ENCODE assay signal across 34 cellular contexts in genomic region chr20:52536040-52536439, GRCh38.
"Had no signal": no experiment of that assay in that cellular context is flagged by ENCODE, and none has a peak within 500 bp of the region (broad histone marks: within the 10 kb centered on the region; RNA-seq: fewer than 3 reads in every experiment).

No MANE protein-coding gene starts in this region.

- FAIRE-seq: astrocyte, bronchial epithelial cell had no signal

- H3K4me3 ChIP-seq: adrenal gland, ascending aorta, body of pancreas, breast epithelium, cardiac muscle cell had no signal

- DNase-seq: activated effector memory CD4-positive, alpha-beta T cell treated with anti-CD3 and anti-CD28 coated beads, Interleukin-2, amount 50 U/mL, for 16 hours; activated effector memory CD4-positive, alpha-beta T cell treated with Interleukin-2 at 50 U/mL for 16 hours; activated gamma-delta T cell; activated gamma-delta T cell treated with Interleukin-2 at 50 U/mL for 16 hours; activated naive CD4-positive, alpha-beta T cell; activated naive CD4-positive, alpha-beta T cell treated with anti-CD3 and anti-CD28 coated beads for 36 hours; activated naive CD4-positive, alpha-beta T cell treated with anti-CD3 and anti-CD28 coated beads, Interleukin-2, amount 10 ng/mL, durations not matched to agents 7 days and 5 days; activated naive CD4-positive, alpha-beta T cell treated with anti-CD3 and anti-CD28 coated beads, Interleukin-2, amount 50 U/mL, for 16 hours; activated naive CD4-positive, alpha-beta T cell treated with Interleukin-2 at 50 U/mL for 16 hours; activated naive CD8-positive, alpha-beta T cell treated with anti-CD3 and anti-CD28 coated beads for 36 hours; activated naive CD8-positive, alpha-beta T cell treated with anti-CD3 and anti-CD28 coated beads, Interleukin-2, amount 10 ng/mL, durations not matched to agents 7 days and 5 days; activated naive CD8-positive, alpha-beta T cell treated with anti-CD3 and anti-CD28 coated beads, Interleukin-2, amount 50 U/mL, for 24 hours; activated T-cell treated with anti-CD3 and anti-CD28 coated beads, Interleukin-2, amount 50 U/mL, for 1 hour; activated T-cell treated with anti-CD3 and anti-CD28 coated beads, Interleukin-2, amount 50 U/mL, for 24 hours; activated T-cell treated with anti-CD3 and anti-CD28 coated beads, Interleukin-2, amount 50 U/mL, for 4 hours; activated T-cell treated with anti-CD3 and anti-CD28 coated beads, Interleukin-2, amount 50 U/mL, for 48 hours; activated T-cell treated with anti-CD3 and anti-CD28 coated beads, Interleukin-2, amount 50 U/mL, for 72 hours; adrenal gland; amniotic stem cell; amygdala; anterior cingulate cortex; aorta; body of pancreas; brain microvascular endothelial cell; caudate nucleus; central memory CD4-positive, alpha-beta T cell; cerebellar nuclear complex had no signal

- H3K4me1 ChIP-seq: adrenal gland, ascending aorta, body of pancreas, breast epithelium had no signal

- H3K9me3 ChIP-seq: adrenal gland, ascending aorta, body of pancreas, breast epithelium had no signal

- H3K27me3 ChIP-seq: adrenal gland, ascending aorta, body of pancreas, brain microvascular endothelial cell, breast epithelium, cardiac muscle cell had no signal

- H3K27ac ChIP-seq: adrenal gland, ascending aorta, body of pancreas, brain microvascular endothelial cell, breast epithelium, cardiac muscle cell had no signal

- H3K36me3 ChIP-seq: adrenal gland, ascending aorta, brain microvascular endothelial cell, breast epithelium, cardiac muscle cell had no signal

- ATAC-seq: activated naive CD4-positive, alpha-beta T cell treated with anti-CD3 and anti-CD28 coated beads, Interleukin-2, amount 50 U/mL, for 72 hours; activated naive CD8-positive, alpha-beta T cell treated with anti-CD3 and anti-CD28 coated beads, Interleukin-2, amount 50 U/mL, for 24 hours; activated T-cell treated with anti-CD3 and anti-CD28 coated beads, Interleukin-2, amount 50 U/mL, for 4 hours; activated T-cell treated with anti-CD3 and anti-CD28 coated beads, Interleukin-2, amount 50 U/mL, for 72 hours; activated T-helper 17 cell treated with anti-CD3 and anti-CD28 coated beads, Interleukin-2, amount 50 U/mL, for 72 hours; body of pancreas had no signal
